In the genomic region with DNA sequence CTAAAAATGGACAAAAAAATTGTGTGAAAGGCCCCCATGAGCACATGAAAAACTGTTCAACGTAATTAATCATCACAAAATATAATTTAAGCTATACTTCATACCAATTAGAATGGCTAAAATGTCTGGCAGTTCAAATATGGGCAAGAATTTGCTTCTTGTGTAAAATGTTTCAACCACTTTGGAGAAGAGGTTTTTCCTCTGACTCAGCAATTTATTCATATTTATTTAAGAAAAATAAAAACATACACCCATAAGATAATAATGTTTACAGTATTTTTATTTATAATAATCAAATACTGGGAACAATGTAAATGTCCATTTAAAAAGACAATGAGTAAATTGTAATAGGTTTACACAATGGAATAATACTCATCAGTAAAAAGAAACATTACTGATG, we compare ENCODE assay signal across 27 cellular contexts.
"Had no signal": no experiment of that assay in that cellular context is flagged by ENCODE, and none has a peak within 500 bp of the region (broad histone marks: within the 10 kb centered on the region; RNA-seq: fewer than 3 reads in every experiment).

No MANE protein-coding gene starts in this region.

- H3K4me3 ChIP-seq: neural progenitor cell, ovary, psoas muscle, skin epidermis, smooth muscle cell, spleen, suprapubic skin, testis, tibial artery, transverse colon, upper lobe of right lung, uterus had no signal

- H3K27ac ChIP-seq: neural progenitor cell, ovary, parathyroid adenoma, psoas muscle, skin epidermis, spleen, suprapubic skin, testis, tibial artery, transverse colon, upper lobe of right lung, uterus had no signal

- H3K36me3 ChIP-seq: neural progenitor cell, ovary, spleen, suprapubic skin, tibial artery, transverse colon, upper lobe of right lung, uterus had no signal

- H3K4me1 ChIP-seq: neural progenitor cell, parathyroid adenoma, psoas muscle, spleen, suprapubic skin, testis, tibial artery, transverse colon, upper lobe of right lung, uterus had no signal

- H3K4me2 ChIP-seq: neural progenitor cell, smooth muscle cell had no signal

- H3K9ac ChIP-seq: neural progenitor cell, parathyroid adenoma had no signal

- H3K27me3 ChIP-seq: neural progenitor cell, ovary, spleen, suprapubic skin, testis, tibial artery, transverse colon, upper lobe of right lung, uterus had no signal

- H2AFZ ChIP-seq: neural progenitor cell, parathyroid adenoma had no signal

- DNase-seq: natural killer cell; occipital lobe; ovary; psoas muscle; right cardiac atrium; spleen; stimulated activated CD4-positive, alpha-beta T cell treated with anti-CD3 and anti-CD28 coated beads, Interleukin-12 subunit alpha, Interleukin-12 subunit beta, amount 100 ng/mL, for 4 hours; stimulated activated CD4-positive, alpha-beta T cell treated with anti-CD3 and anti-CD28 coated beads, Interleukin-1b, Interleukin-23, amount 100 ng/mL, for 48 hours; stimulated activated CD4-positive, alpha-beta T cell treated with anti-CD3 and anti-CD28 coated beads, Interleukin-4, amount 100 ng/mL, for 1 hour; stimulated activated CD4-positive, alpha-beta T cell treated with anti-CD3 and anti-CD28 coated beads, Interleukin-4, amount 100 ng/mL, for 4 hours; stimulated activated CD8-positive, alpha-beta memory T cell treated with anti-CD3 and anti-CD28 coated beads, Interleukin-4, amount 100 ng/mL, for 48 hours; stimulated activated naive CD4-positive, alpha-beta T cell; stimulated activated naive CD8-positive, alpha-beta T cell treated with anti-CD3 and anti-CD28 coated beads, Interleukin-15, amount 100 ng/mL, for 72 hours; stimulated activated naive CD8-positive, alpha-beta T cell treated with anti-CD3 and anti-CD28 coated beads, Interleukin-15, Interleukin-2, amounts not matched to agents 100 U/mL and 50 U/mL, for 24 hours; substantia nigra; testis; tibial artery; transverse colon; upper lobe of right lung; uterus had no signal

- ATAC-seq: natural killer cell; psoas muscle; right cardiac atrium; sciatic nerve; stimulated activated memory B cell treated with anti-CD40 and anti-IgM and Interleukin-4, amounts not matched to agents 10 μg/mL and 1 μg/mL and 100 μg/mL, for 72 hours; stimulated activated naive CD8-positive, alpha-beta T cell treated with anti-CD3 and anti-CD28 coated beads, Interleukin-15, amount 100 ng/mL, for 72 hours; stimulated activated naive CD8-positive, alpha-beta T cell treated with anti-CD3 and anti-CD28 coated beads, Interleukin-15, Interleukin-2, amounts not matched to agents 100 U/mL and 50 U/mL, for 24 hours; upper lobe of right lung had no signal

- H3K9me3 ChIP-seq: ovary, suprapubic skin, testis, tibial artery, uterus had no signal
